In the genomic region with DNA sequence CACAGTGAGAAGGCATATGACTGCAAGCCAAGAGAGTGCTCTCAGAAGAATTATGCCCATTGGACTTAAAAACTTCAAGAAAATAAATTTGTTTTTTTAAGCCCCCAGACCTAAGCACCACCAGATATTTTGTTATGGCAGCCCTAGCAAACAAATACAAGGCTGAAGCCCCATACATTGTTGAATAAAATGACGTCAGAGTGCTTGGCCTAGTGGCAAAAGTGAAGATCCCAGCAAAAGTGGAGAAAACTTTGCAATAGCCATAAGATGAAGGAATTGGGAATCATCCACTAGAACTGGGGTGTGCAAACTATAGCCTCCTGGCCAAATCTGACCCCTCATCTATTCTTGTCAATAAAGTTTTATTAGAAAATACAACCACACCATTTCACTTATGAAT, we compare ENCODE assay signal across 31 cellular contexts.
DNase-seq lines count a peak whose midpoint lies in the region; ATAC-seq, FAIRE-seq and TF ChIP-seq lines count a peak whose summit lies in the region.
"Had no signal": no experiment of that assay in that cellular context is flagged by ENCODE, and none has a peak within 500 bp of the region (broad histone marks: within the 10 kb centered on the region; RNA-seq: fewer than 3 reads in every experiment).

No MANE protein-coding gene starts in this region.

- H3K4me1 ChIP-seq in HepG2 (ENCODE audit: insufficient read depth, low read length) (0 out of 2 replicates have a peak, but pooled peaks cover 4% of the 10 kb centered on the region), right lobe of liver (no peaks in the 10 kb centered on the region), GM12878 (ENCODE audit: control insufficient read depth, insufficient read depth, low read length) (no peaks in the 10 kb centered on the region)
- H3K4me1 ChIP-seq: A549, BE2C, Caco-2 had no signal

- in situ Hi-C loops in HepG2 (cut with HindIII; ENCODE audit: extremely low pct_ligation_motif_present, low pct_unique_long_range_greater_than_20kb), result no loop called here
- in situ Hi-C loops in GM12878 (cut with MboI), result no loop called here

- H3K4me3 ChIP-seq in HepG2 (replicated peaks in 1 of 3; ENCODE audit: insufficient read depth in 1 of 3, low read depth in 2 of 3, low read length in 3 of 3) (no peak overlapping the region), right lobe of liver (no peak overlapping the region), GM12878 (no peak overlapping the region)
- H3K4me3 ChIP-seq: A549; BLaER1; BLaER1 treated with 17β-estradiol and CSF1 and Interleukin-3, amounts not matched to agents 10 nM and 100 nM had no signal

- ATAC-seq in HepG2 (no peak), right lobe of liver (no peak), GM12878 (no peak)
- ATAC-seq: A549; CD8-positive, alpha-beta T cell had no signal

- H3K79me2 ChIP-seq in HepG2 (ENCODE audit: insufficient read depth, low read length) (no peaks in the 10 kb centered on the region), GM12878 (ENCODE audit: control insufficient read depth, insufficient read depth, low read length) (no peaks in the 10 kb centered on the region)

- FAIRE-seq in HepG2 (lab: Jason Lieb, UNC) (no peak), GM12878 (lab: Jason Lieb, UNC) (no peak)
- FAIRE-seq: A204.1, A549, D721Med had no signal

- TF ChIP-seq RAD21 in HepG2 (CRISPR knock-in tag; IDR thresholded peaks at IDR 0.05) (no peak), GM12878 (IDR thresholded peaks at IDR 0.05; ENCODE audit: insufficient read depth, low read depth, low read length) (no peak)

- intact Hi-C loops in HepG2 (cut with micrococcal nuclease; ENCODE audit: unreplicated experiment), result no loop called here
- intact Hi-C loops in right lobe of liver (cut with DNase I), result no loop called here
- intact Hi-C loops in GM12878 (cut with micrococcal nuclease; ENCODE audit: unreplicated experiment), result no loop called here

- H2AFZ ChIP-seq in HepG2 (ENCODE audit: low read length) (no peak overlapping the region), GM12878 (ENCODE audit: control insufficient read depth, low read depth, low read length) (no peak overlapping the region)

- CTCF ChIA-PET in HepG2 (lab: Yijun Ruan, JAX; ENCODE audit: low intra/inter-chr PET ratio, low total read pairs), result no interaction called here
- CTCF ChIA-PET in GM12878 (lab: Yijun Ruan, JAX), result no interaction called here

- H3K4me2 ChIP-seq in HepG2 (ENCODE audit: low read depth, low read length) (no peak overlapping the region), GM12878 (ENCODE audit: control insufficient read depth, insufficient read depth) (no peak overlapping the region)
- H3K4me2 ChIP-seq: A549; BLaER1; BLaER1 treated with 17β-estradiol and CSF1 and Interleukin-3, amounts not matched to agents 10 nM and 100 nM had no signal

- 27% methylated on average over 1 of the region's 1 CpG for WGBS in HepG2 (ENCODE audit: low lambda C conversion rate)
- WGBS in right lobe of liver (ENCODE audit: insufficient coverage, low coverage, low lambda C conversion rate, missing lambda C conversion rate), result 100% methylated on average over 1 of the region's 1 CpG
- WGBS in GM12878 (ENCODE audit: insufficient coverage, insufficient replicate concordance, low lambda C conversion rate, missing lambda C conversion rate), result 0% methylated on average over 1 of the region's 1 CpG

- H3K36me3 ChIP-seq in HepG2 (replicated peaks in 1 of 2; ENCODE audit: control insufficient read depth in 1 of 2, insufficient read depth in 2 of 2, low read length in 2 of 2), result no peaks in the 10 kb centered on the region
- H3K36me3 ChIP-seq in right lobe of liver, result no peaks in the 10 kb centered on the region
- no peaks in the 10 kb centered on the region for H3K36me3 ChIP-seq in GM12878 (ENCODE audit: control insufficient read depth in 2 of 2, insufficient read depth in 2 of 2, low read length in 1 of 2)
- H3K36me3 ChIP-seq: BE2C; BLaER1; BLaER1 treated with 17β-estradiol and CSF1 and Interleukin-3, amounts not matched to agents 10 nM and 100 nM had no signal

- H3K27ac ChIP-seq in HepG2 (ENCODE audit: extremely low read length, insufficient read depth, low read length) (no peak overlapping the region), right lobe of liver (no peak overlapping the region), GM12878 (ENCODE audit: control insufficient read depth, insufficient read depth) (no peak overlapping the region)
- H3K27ac ChIP-seq: 22Rv1; A549; BLaER1; BLaER1 treated with 17β-estradiol and CSF1 and Interleukin-3, amounts not matched to agents 10 nM and 100 nM; C4-2B had no signal

- no peak for TF ChIP-seq POLR2A in HepG2 (IDR thresholded peaks at IDR 0.05; ENCODE audit: insufficient read depth in 1 of 2, low read depth in 2 of 2, low read length in 2 of 2)
- TF ChIP-seq POLR2A in right lobe of liver (IDR thresholded peaks at IDR 0.05), result no peak
- TF ChIP-seq POLR2A in GM12878 (IDR thresholded peaks at IDR 0.05; ENCODE audit: low read depth, low read length), result no peak

- DNase-seq in HepG2 (ENCODE audit: low spot score) (no peak), right lobe of liver (no peak), GM12878 (ENCODE audit: low read depth, low spot score) (no peak), NCI-H1092 treated with DMSO at 0.1 percent for 48 hours (lab: John Stamatoyannopoulos, UW) (no peak)
- DNase-seq: 8988T; ACHN; AML-193; BE2C; C1 segment of cervical spinal cord; Caco-2; Calu3; CD4-positive, alpha-beta memory T cell; CD4-positive, alpha-beta T cell; CD4-positive, CD25-positive, alpha-beta regulatory T cell; CD8-positive, alpha-beta memory T cell; CD8-positive, alpha-beta T cell; COR-L47; DMS 273 treated with DMSO at 0.1 percent for 48 hours; DMS153; DMS53; DMS79; DMS79 treated with DMSO at 0.1 percent for 48 hours; DND-41; EL had no signal

- no peaks in the 10 kb centered on the region for H3K9me3 ChIP-seq in HepG2 (ENCODE audit: low read length)
- no peaks in the 10 kb centered on the region for H3K9me3 ChIP-seq in right lobe of liver
- H3K9me3 ChIP-seq in GM12878 (replicated peaks; ENCODE audit: control insufficient read depth, insufficient read depth, low read length), result no peaks in the 10 kb centered on the region
- H3K9me3 ChIP-seq: A549, BE2C, BLaER1, Caco-2 had no signal

- H3K9ac ChIP-seq in HepG2 (ENCODE audit: insufficient read depth, low read depth, low read length) (no peak overlapping the region), GM12878 (ENCODE audit: control insufficient read depth, insufficient read depth, low read length) (no peak overlapping the region)
- H3K9ac ChIP-seq: BLaER1; BLaER1 treated with 17β-estradiol and CSF1 and Interleukin-3, amounts not matched to agents 10 nM and 100 nM had no signal

- RAD21 ChIA-PET in GM12878 (lab: Charles Lee; ENCODE audit: unreplicated experiment), result no interaction called here

- H3K27me3 ChIP-seq in HepG2 (ENCODE audit: control insufficient read depth in 1 of 2, insufficient read depth in 2 of 2, low read length in 2 of 2) (no peaks in the 10 kb centered on the region), right lobe of liver (no peaks in the 10 kb centered on the region), GM12878 (replicated peaks in 1 of 2; ENCODE audit: control insufficient read depth in 2 of 2, insufficient read depth in 2 of 2, low read length in 1 of 2) (no peaks in the 10 kb centered on the region)
- H3K27me3 ChIP-seq: BE2C; BLaER1; BLaER1 treated with 17β-estradiol and CSF1 and Interleukin-3, amounts not matched to agents 10 nM and 100 nM had no signal

- SMC1A ChIA-PET in GM12878 (lab: Charles Lee; ENCODE audit: uncharacterized antibody, unreplicated experiment), result no interaction called here

- no peaks in the 10 kb centered on the region for H4K20me1 ChIP-seq in HepG2 (ENCODE audit: insufficient read depth, low read length)
- no peaks in the 10 kb centered on the region for H4K20me1 ChIP-seq in GM12878 (ENCODE audit: control insufficient read depth, insufficient read depth)
- H4K20me1 ChIP-seq: BLaER1; BLaER1 treated with 17β-estradiol and CSF1 and Interleukin-3, amounts not matched to agents 10 nM and 100 nM had no signal

- POLR2A ChIA-PET in HepG2 (lab: Yijun Ruan, JAX), result no interaction called here
- POLR2A ChIA-PET in GM12878 (lab: Charles Lee), result no interaction called here

- no peak for TF ChIP-seq CTCF in HepG2 (CRISPR knock-in tag; IDR thresholded peaks at IDR 0.05)
- no peak for TF ChIP-seq CTCF in right lobe of liver (IDR thresholded peaks at IDR 0.05)
- no peak for TF ChIP-seq CTCF in GM12878 (IDR thresholded peaks at IDR 0.05 in 2 of 3, conservative IDR thresholded peaks at IDR 0.05 in 1 of 3; ENCODE audit: control insufficient read depth in 2 of 3, extremely low read depth in 1 of 3, insufficient read depth in 1 of 3, low read depth in 3 of 3, low read length in 3 of 3)

- TF ChIP-seq EP300 in HepG2 (IDR thresholded peaks at IDR 0.05; ENCODE audit: low read depth in 2 of 2, low read length in 2 of 2) (no peak), HepG2 (CRISPR knock-in tag; IDR thresholded peaks at IDR 0.05; ENCODE audit: borderline replicate concordance) (no peak), GM12878 (IDR thresholded peaks at IDR 0.05; ENCODE audit: borderline replicate concordance in 1 of 2, control insufficient read depth in 1 of 2, low read depth in 2 of 2, low read length in 2 of 2) (no peak)

- BruUV-seq in HepG2 (replicated peaks; lab: Mats Ljungman, UMichigan) (no TSS peak), GM12878 (replicated peaks; lab: Mats Ljungman, UMichigan) (no TSS peak)

TF ChIP-seq in HepG2, 621 proteins besides CTCF, POLR2A, EP300 and RAD21 (continues in another document):
- no peak for TF ChIP-seq KMT2B (CRISPR knock-in tag; IDR thresholded peaks at IDR 0.05)
- TF ChIP-seq CREB1 (IDR thresholded peaks at IDR 0.05), result peak; percentile 86
- TF ChIP-seq CREB1 (CRISPR knock-in tag; IDR thresholded peaks at IDR 0.05), result no peak
- TF ChIP-seq HES4 (CRISPR knock-in tag; IDR thresholded peaks at IDR 0.05; ENCODE audit: borderline replicate concordance), result no peak
- peak; percentile 85 for TF ChIP-seq ATF7 (IDR thresholded peaks at IDR 0.05)
- no peak for TF ChIP-seq ATF7 (CRISPR knock-in tag; IDR thresholded peaks at IDR 0.05)
- TF ChIP-seq ZNF20 (CRISPR knock-in tag; IDR thresholded peaks at IDR 0.05), result no peak
- TF ChIP-seq ZNF792 (CRISPR knock-in tag; IDR thresholded peaks at IDR 0.05), result no peak
- no peak for TF ChIP-seq SOX6 (IDR thresholded peaks at IDR 0.05)
- TF ChIP-seq SOX6 (CRISPR knock-in tag; IDR thresholded peaks at IDR 0.05), result no peak
